8 cellular contexts compared by ENCODE assay signal in the genomic region with DNA sequence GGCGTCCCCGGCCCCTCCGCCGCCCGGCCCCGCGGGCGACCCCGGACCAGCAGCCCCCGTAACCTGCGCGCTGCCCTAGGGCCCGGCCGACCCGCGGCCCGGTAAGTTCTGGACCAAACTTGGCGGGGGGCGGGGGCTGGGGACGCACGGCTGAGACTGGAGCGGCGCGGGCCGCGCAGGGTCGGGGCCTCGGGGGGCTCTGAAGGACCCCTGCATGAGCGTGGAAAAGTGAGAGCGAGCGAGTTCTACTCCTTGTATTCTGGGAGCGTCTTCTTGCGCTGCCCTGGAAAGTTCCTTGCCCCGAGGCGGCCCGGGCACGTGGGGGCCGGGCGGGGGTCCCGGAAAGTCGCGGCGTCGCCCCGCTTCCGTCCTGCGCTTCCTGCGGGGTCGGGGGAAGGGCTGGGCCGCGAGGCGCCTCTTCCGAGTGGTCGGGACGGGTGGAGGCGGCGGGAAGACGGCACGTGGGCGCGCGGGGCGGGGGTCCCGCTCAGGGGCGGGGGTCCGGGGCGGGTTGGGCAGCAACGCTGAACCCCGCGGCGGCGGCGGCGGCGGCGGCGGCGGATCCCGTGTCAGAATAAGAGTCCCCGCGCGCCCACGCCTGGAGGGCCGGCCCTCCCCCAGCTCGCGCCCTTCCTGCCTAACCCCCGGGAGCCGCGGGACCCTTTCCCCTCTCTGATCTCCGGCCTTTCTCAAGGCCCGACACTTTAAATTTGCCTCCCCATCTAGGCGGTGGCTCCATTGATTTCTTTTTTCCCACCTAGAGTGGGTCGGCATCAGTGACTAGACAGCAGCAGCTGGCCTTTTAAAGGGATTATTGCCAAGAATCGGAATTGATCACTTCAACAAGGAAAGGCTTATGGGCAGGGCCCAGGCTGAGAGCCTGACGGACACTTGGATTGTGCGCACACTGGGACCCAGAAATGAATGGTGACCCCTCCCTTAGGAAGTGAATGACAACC. TPM values are rescaled to one million over a fixed set of nuclear protein-coding genes. Genes with fewer than 3 reads are reported as not detected.
DNase-seq lines count a peak whose midpoint lies in the region; ATAC-seq and TF ChIP-seq lines count a peak whose summit lies in the region.

No MANE protein-coding gene starts in this region.

- DNase-seq in T-helper 2 cell (peak; percentile 32 to 54 (median 36)), MCF 10A (ENCODE audit: unreplicated experiment) (peak; percentile 49), kidney tubule cell (ENCODE audit: low spot score) (peak; percentile 48)
- peak; percentile 31 for DNase-seq in stimulated activated CD4-positive, alpha-beta T cell treated with anti-CD3 and anti-CD28 coated beads, Interleukin-2, amount 100 ng/mL, for 4 hours (ENCODE audit: low read depth)

- peak overlapping the region; percentile 95 for H3K4me3 Mint-ChIP-seq in MCF 10A (ENCODE audit: unreplicated experiment)

- H3K27me3 ChIP-seq in HUES48 (ENCODE audit: control insufficient read depth, insufficient read depth, low read length) = no peaks in the 10 kb centered on the region

- no peaks in the 10 kb centered on the region for H3K9me3 ChIP-seq in HUES48 (ENCODE audit: control insufficient read depth, insufficient read depth, low read length)

- H3K9ac ChIP-seq in HUES48 (ENCODE audit: low read depth, low read length) = peak overlapping the region; percentile 70

- peaks cover 45% of the 10 kb centered on the region for H3K4me1 Mint-ChIP-seq in MCF 10A (ENCODE audit: insufficient read depth, unreplicated experiment)

- CTCF ChIA-PET in MCF 10A (lab: Yijun Ruan, JAX) = interaction anchor here (0.5 to 5.1 kb wide), 15 partner anchors 9 to 216 kb away, joined by 3 to 27 read pairs (median 4); no protein-coding TSS in a partner anchor

- H3K27ac ChIP-seq in 22Rv1 = peak overlapping the region; percentile 81
- peak overlapping the region; percentile 89 for H3K27ac ChIP-seq in HUES48 (ENCODE audit: low read depth, low read length)

- H3K36me3 Mint-ChIP-seq in MCF 10A (ENCODE audit: insufficient read depth, unreplicated experiment) = peaks cover 10% of the 10 kb centered on the region

- peaks cover 45% of the 10 kb centered on the region for H3K4me1 ChIP-seq in HUES48 (ENCODE audit: control insufficient read depth, insufficient read depth, low read length)

- POLR2A ChIA-PET in MCF 10A (lab: Yijun Ruan, JAX) = interaction anchor here (0.8 to 5.4 kb wide), 17 partner anchors 9 to 263 kb away, joined by 3 to 48 read pairs (median 3); a partner anchor contains a TSS

- H3K27me3 Mint-ChIP-seq in MCF 10A (ENCODE audit: insufficient read depth, unreplicated experiment) = no peaks in the 10 kb centered on the region

- ATAC-seq in GM18868 (IDR thresholded peaks at IDR 0.05; ENCODE audit: unreplicated experiment) (peak; percentile 7), HG03378 (IDR thresholded peaks at IDR 0.05; ENCODE audit: unreplicated experiment) (no peak)

- peaks cover 5% of the 10 kb centered on the region; the same call in 1 of the 2 replicates for H3K36me3 ChIP-seq in HUES48 (ENCODE audit: control insufficient read depth, insufficient read depth, low read length)

- H3K4me3 ChIP-seq in HUES48 (ENCODE audit: low read depth, low read length) = peak overlapping the region; percentile 77

- no TSS peak for BruUV-seq in MCF 10A (replicated peaks; lab: Mats Ljungman, UMichigan)

- TF ChIP-seq CTCF in 22Rv1 (IDR thresholded peaks at IDR 0.05) (no peak), MCF 10A (IDR thresholded peaks at IDR 0.05; ENCODE audit: unreplicated experiment) (no peak)

- H3K27ac Mint-ChIP-seq in MCF 10A (ENCODE audit: low read depth, unreplicated experiment) = peak overlapping the region; percentile 81

- H3K9me3 Mint-ChIP-seq in MCF 10A (ENCODE audit: unreplicated experiment) = no peaks in the 10 kb centered on the region

- intact Hi-C loops in MCF 10A (cut with micrococcal nuclease) = loop anchor here (1.0 to 5.0 kb wide), 2 partner anchors 21 to 81 kb away; no protein-coding TSS in a partner anchor

RNA-seq across cellular contexts. Expression of a gene that starts 0.7 kb away (rescaled TPM):
- total RNA-seq in MCF 10A (2022) = 77.4 and 91.5 TPM in 2 replicates
